21 cellular contexts compared by ENCODE assay signal in genomic region chr2:55139305-55139704, GRCh38.
DNase-seq lines count a peak whose midpoint lies in the region; ATAC-seq and TF ChIP-seq lines count a peak whose summit lies in the region.
"Had no signal": no experiment of that assay in that cellular context is flagged by ENCODE, and none has a peak within 500 bp of the region (broad histone marks: within the 10 kb centered on the region; RNA-seq: fewer than 3 reads in every experiment).

No MANE protein-coding gene starts in this region.

- H3K36me3 ChIP-seq in IMR-90 (ENCODE audit: control insufficient read depth, insufficient read depth, low read length): no peaks in the 10 kb centered on the region
- H3K36me3 ChIP-seq: SJCRH30 had no signal

- no TSS peak for BruUV-seq in IMR-90 (replicated peaks; lab: Mats Ljungman, UMichigan)
- BruUV-seq in Calu3 (replicated peaks; lab: Mats Ljungman, UMichigan): no TSS peak

- peak overlapping the region in 1 of 5 experiments; percentile 20 for H3K4me3 Mint-ChIP-seq in brain
- no peak overlapping the region for H3K4me3 Mint-ChIP-seq in Calu3 (ENCODE audit: low read depth, unreplicated experiment)
- H3K4me3 Mint-ChIP-seq: B cell had no signal

- CTCF ChIA-PET in IMR-90 (lab: Yijun Ruan, JAX): no interaction called here
- CTCF ChIA-PET in Calu3 (lab: Charles Lee): no interaction called here

- dilution Hi-C loops in IMR-90 (cut with HindIII; ENCODE audit: low sequenced_read_pairs, unreplicated experiment): no loop called here

- H3K9me3 ChIP-seq in IMR-90 (ENCODE audit: control insufficient read depth, insufficient read depth, low read length): no peaks in the 10 kb centered on the region

- H4K5ac ChIP-seq in IMR-90 (ENCODE audit: low read depth, low read length): no peak overlapping the region

- H3K23ac ChIP-seq in IMR-90 (ENCODE audit: low read depth, low read length): no peak overlapping the region

- peaks cover 2% of the 10 kb centered on the region for H3K9me1 ChIP-seq in IMR-90 (ENCODE audit: insufficient read depth, low read length)

- DNase-seq in IMR-90 (no peak), SKM-1 treated with dmso at 0.1 percent for 144 hours (lab: John Stamatoyannopoulos, UW; ENCODE audit: unreplicated experiment) (no peak), amniotic stem cell (lab: John Stamatoyannopoulos, UW) (no peak), Calu3 (no peak)
- DNase-seq: DMS153, DND-41, H7, KBM-7, MV-4-11, NCI-H1105, NCI-H2107, NCI-H446 treated with DMSO at 0.1 percent for 48 hours, PC-9, SJCRH30 had no signal

- H3K9ac ChIP-seq in IMR-90 (ENCODE audit: low read depth, low read length): no peak overlapping the region

- no peak overlapping the region for H3K4me3 ChIP-seq in IMR-90 (ENCODE audit: insufficient read depth, low read depth, low read length)
- H3K4me3 ChIP-seq: PC-9, SJCRH30 had no signal

- H4K91ac ChIP-seq in IMR-90 (ENCODE audit: insufficient read depth, low read depth, low read length): no peak overlapping the region

- H3K9me3 Mint-ChIP-seq in brain: peaks cover 0 to 5% (median 0%) of the 10 kb centered on the region in 5 experiments
- H3K9me3 Mint-ChIP-seq in Calu3 (ENCODE audit: low read depth, unreplicated experiment): no peaks in the 10 kb centered on the region

- no peak overlapping the region for H3K27ac ChIP-seq in IMR-90 (ENCODE audit: insufficient read depth, low read length)
- H3K27ac ChIP-seq in layer of hippocampus (ENCODE audit: low read depth, low read length): peak overlapping the region; percentile 97
- H3K27ac ChIP-seq: C4-2B, PC-9, SJCRH30 had no signal

- no peak overlapping the region for H4K8ac ChIP-seq in IMR-90 (ENCODE audit: low read depth in 2 of 2, low read length in 2 of 2)

- peaks cover 17% of the 10 kb centered on the region for H3K4me1 ChIP-seq in IMR-90 (ENCODE audit: control insufficient read depth, insufficient read depth, low read length)

- H3K27me3 ChIP-seq in IMR-90 (ENCODE audit: control insufficient read depth, insufficient read depth, low read length) (no peaks in the 10 kb centered on the region), layer of hippocampus (ENCODE audit: control insufficient read depth, insufficient read depth, low read length) (no peaks in the 10 kb centered on the region)
- H3K27me3 ChIP-seq: SJCRH30 had no signal

- no peak overlapping the region for H3K4ac ChIP-seq in IMR-90 (ENCODE audit: low read depth, low read length)

- 93% methylated on average over 2 of the region's 3 CpGs; no CpG with 5 or more reads in 1 of the 2 experiments for WGBS in IMR-90 (ENCODE audit: extremely low coverage in 2 of 2, insufficient read length in 1 of 2), 2 experiments

- H2BK5ac ChIP-seq in IMR-90 (ENCODE audit: low read depth, low read length, poor library complexity, severe bottlenecking): no peak overlapping the region

- in situ Hi-C loops in IMR-90 (cut with MboI; ENCODE audit: low sequenced_read_pairs): no loop called here

- no peak overlapping the region for H2AK9ac ChIP-seq in IMR-90 (replicated peaks; ENCODE audit: low read depth, low read length, poor library complexity)

- TF ChIP-seq POLR2A in IMR-90 (IDR thresholded peaks at IDR 0.05; ENCODE audit: low read depth, low read length): no peak

- no peak overlapping the region for H3K18ac ChIP-seq in IMR-90 (ENCODE audit: low read depth, low read length)

- intact Hi-C loops in IMR-90 (cut with micrococcal nuclease): no loop called here
- intact Hi-C loops in Calu3 (cut with micrococcal nuclease; ENCODE audit: unreplicated experiment): no loop called here

- peak overlapping the region in 4 of 5 experiments; percentile 8 to 96 (median 94) for H3K27ac Mint-ChIP-seq in brain
- H3K27ac Mint-ChIP-seq in Calu3 (ENCODE audit: unreplicated experiment): no peak overlapping the region
- H3K27ac Mint-ChIP-seq: B cell had no signal

- 0 out of 2 replicates have a peak overlapping the region, but pooled peaks have one; percentile 91 for H2BK120ac ChIP-seq in IMR-90 (ENCODE audit: low read depth, low read length)

- H3K27me3 Mint-ChIP-seq in brain (no peaks in the 10 kb centered on the region), Calu3 (ENCODE audit: unreplicated experiment) (no peaks in the 10 kb centered on the region)
- H3K27me3 Mint-ChIP-seq: B cell had no signal

- H4K20me1 ChIP-seq in IMR-90 (ENCODE audit: insufficient read depth, low read length): no peaks in the 10 kb centered on the region

- peak overlapping the region; percentile 18; the same call in 1 of the 2 replicates for H2AK5ac ChIP-seq in IMR-90 (ENCODE audit: low read depth, low read length)

- H3K4me2 ChIP-seq in IMR-90 (ENCODE audit: low read depth, low read length): no peak overlapping the region
- H3K4me2 ChIP-seq: PC-9 had no signal

- peaks cover 5% of the 10 kb centered on the region for H3K36me3 Mint-ChIP-seq in brain
- peaks cover 1% of the 10 kb centered on the region for H3K36me3 Mint-ChIP-seq in Calu3 (ENCODE audit: insufficient read depth, unreplicated experiment)

- H3K56ac ChIP-seq in IMR-90 (ENCODE audit: extremely low read depth, insufficient read depth, low read length): no peak overlapping the region

- H2BK15ac ChIP-seq in IMR-90 (ENCODE audit: low read depth, low read length): 0 out of 3 replicates have a peak overlapping the region, but pooled peaks have one; percentile 9

- peaks cover 0 to 6% of the 10 kb centered on the region in 2 experiments; a peak in 2 of 4 replicates for H3K79me1 ChIP-seq in IMR-90 (ENCODE audit: low read depth in 1 of 2, low read length in 2 of 2)

- POLR2A ChIA-PET in IMR-90 (lab: Charles Lee; ENCODE audit: unreplicated experiment): no interaction called here

- ATAC-seq in IMR-90 (ENCODE audit: low read depth) (no peak), GM18909 (IDR thresholded peaks at IDR 0.05; ENCODE audit: poor library complexity, unreplicated experiment) (no peak)
- ATAC-seq: Right ventricle myocardium inferior, SK-N-SH treated with all-trans-retinoic acid at 6 μM for 48 hours had no signal

- H3K4me1 Mint-ChIP-seq in brain (peaks cover 66% of the 10 kb centered on the region), Calu3 (ENCODE audit: low read depth, unreplicated experiment) (peaks cover 49% of the 10 kb centered on the region)

- TF ChIP-seq RAD21 in IMR-90 (IDR thresholded peaks at IDR 0.05; ENCODE audit: low read length): no peak

- TF ChIP-seq CTCF in IMR-90 (conservative IDR thresholded peaks at IDR 0.05; ENCODE audit: low read depth, low read length) (no peak), brain (conservative IDR thresholded peaks at IDR 0.05) (no peak), Calu3 (IDR thresholded peaks at IDR 0.05; ENCODE audit: unreplicated experiment) (no peak)

- 0 out of 2 replicates have a peak overlapping the region, but pooled peaks have one; percentile 32 for H3K14ac ChIP-seq in IMR-90 (replicated peaks; ENCODE audit: low read depth, low read length)

- no peak overlapping the region for H2AFZ ChIP-seq in IMR-90 (replicated peaks; ENCODE audit: low read length, poor library complexity)
- H2AFZ ChIP-seq: PC-9 had no signal

- 0 out of 2 replicates have a peak overlapping the region, but pooled peaks have one; percentile 21 for H2BK20ac ChIP-seq in IMR-90 (ENCODE audit: low read depth, low read length)

TF ChIP-seq in IMR-90, 13 proteins besides CTCF, POLR2A, EP300 and RAD21:
- TF ChIP-seq FOS (IDR thresholded peaks at IDR 0.05; ENCODE audit: low read depth, low read length): no peak
- TF ChIP-seq MXI1 (IDR thresholded peaks at IDR 0.05; ENCODE audit: borderline replicate concordance, low read depth, low read length): no peak
- TF ChIP-seq CHD1 (IDR thresholded peaks at IDR 0.05; ENCODE audit: low read depth, low read length): no peak
- no peak for TF ChIP-seq MAZ (IDR thresholded peaks at IDR 0.05; ENCODE audit: borderline replicate concordance, low read depth, low read length)
- no peak for TF ChIP-seq CEBPB (IDR thresholded peaks at IDR 0.05; ENCODE audit: low read depth, low read length)
- TF ChIP-seq BHLHE40 (IDR thresholded peaks at IDR 0.05; ENCODE audit: low read depth, low read length): no peak
- TF ChIP-seq USF2 (IDR thresholded peaks at IDR 0.05; ENCODE audit: low read depth, low read length): no peak
- TF ChIP-seq MAFK (IDR thresholded peaks at IDR 0.05; ENCODE audit: low read depth, low read length): no peak
- TF ChIP-seq ELK1 (IDR thresholded peaks at IDR 0.05; ENCODE audit: borderline replicate concordance, low read depth, low read length): no peak
- TF ChIP-seq RCOR1 (IDR thresholded peaks at IDR 0.05; ENCODE audit: insufficient replicate concordance, low read length): no peak
- no peak for TF ChIP-seq SMC3 (IDR thresholded peaks at IDR 0.05; ENCODE audit: low read depth, low read length)
- no peak for TF ChIP-seq RFX5 (IDR thresholded peaks at IDR 0.05; ENCODE audit: low read depth, low read length)
- no peak for TF ChIP-seq NFE2L2 (IDR thresholded peaks at IDR 0.05; ENCODE audit: low read depth, low read length)
